In genomic region chr18:22933958-22934423, GRCh38 we compare ENCODE assay signal across 8 cellular contexts. TPM values are rescaled to one million over a fixed set of nuclear protein-coding genes. Genes with fewer than 3 reads are reported as not detected.
A peak's percentile ranks its signal among the peaks of the same experiment; 100 is the strongest.
DNase-seq lines count a peak whose midpoint lies in the region; ATAC-seq and TF ChIP-seq lines count a peak whose summit lies in the region.

No MANE protein-coding gene starts in this region.

- H3K27me3 ChIP-seq in left lung (no peaks in the 10 kb centered on the region), upper lobe of left lung (no peaks in the 10 kb centered on the region)

- TF ChIP-seq CTCF in left lung (IDR thresholded peaks at IDR 0.05) = no peak
- TF ChIP-seq CTCF in upper lobe of left lung (IDR thresholded peaks at IDR 0.05) = no peak
- TF ChIP-seq CTCF in GM13977 (IDR thresholded peaks at IDR 0.05; ENCODE audit: extremely low read depth, insufficient read depth, missing control alignments) = no peak

- in situ Hi-C loops in GM13977 (cut with MboI; ENCODE audit: low pct_unique_long_range_greater_than_20kb, low sequenced_read_pairs, unreplicated experiment) = no loop called here

- peak overlapping the region; percentile 95 for H3K4me3 Mint-ChIP-seq in activated naive CD4-positive, alpha-beta T cell treated with anti-CD3 and anti-CD28 coated beads, Interleukin-2, amount 50 U/mL, for 24 hours
- H3K4me3 Mint-ChIP-seq in activated T-helper 2 cell treated with anti-CD3 and anti-CD28 coated beads, Interferon-gamma antibody, Interleukin-2, Interleukin-4, amounts not matched to agents 10 μg/mL and 5 μg/mL and 100 μg/mL, durations not matched to agents 14 hours and 24 hours and 36 hours (ENCODE audit: low read depth) = peak overlapping the region; percentile 97

- peak overlapping the region; percentile 95 for H3K27ac Mint-ChIP-seq in activated naive CD4-positive, alpha-beta T cell treated with anti-CD3 and anti-CD28 coated beads, Interleukin-2, amount 50 U/mL, for 24 hours
- peak overlapping the region; percentile 93 for H3K27ac Mint-ChIP-seq in activated T-helper 2 cell treated with anti-CD3 and anti-CD28 coated beads, Interferon-gamma antibody, Interleukin-2, Interleukin-4, amounts not matched to agents 10 μg/mL and 5 μg/mL and 100 μg/mL, durations not matched to agents 14 hours and 24 hours and 36 hours

- WGBS in upper lobe of left lung, 2 donors = 11 to 16% methylated on average over 17 of the region's 17 CpGs

- no peak for DNase-seq in activated naive CD4-positive, alpha-beta T cell (lab: John Stamatoyannopoulos, UW)
- DNase-seq in activated T-helper 2 cell treated with anti-CD3 and anti-CD28 coated beads, Interferon-gamma antibody, Interleukin-2, Interleukin-4, amounts not matched to agents 10 μg/mL and 5 μg/mL and 100 μg/mL, durations not matched to agents 14 hours and 24 hours and 36 hours (ENCODE audit: low spot score) = no peak
- DNase-seq in left lung (no peak), upper lobe of left lung (no peak), GM13977 (ENCODE audit: low spot score) (no peak)

- H3K36me3 ChIP-seq in left lung (peaks cover 0 to 20% of the 10 kb centered on the region in 2 donors), upper lobe of left lung (peaks cover 0 to 20% (median 7%) of the 10 kb centered on the region in 4 donors)

- ATAC-seq in HG03342 (IDR thresholded peaks at IDR 0.05; ENCODE audit: unreplicated experiment) (peak; percentile 13), left lung (no peak), upper lobe of left lung (ENCODE audit: low FRiP score in 2 of 2) (peak in 1 of 2 donors; percentile 28), HG03442 (IDR thresholded peaks at IDR 0.05; ENCODE audit: unreplicated experiment) (no peak)

- H3K4me1 Mint-ChIP-seq in activated naive CD4-positive, alpha-beta T cell treated with anti-CD3 and anti-CD28 coated beads, Interleukin-2, amount 50 U/mL, for 24 hours = peaks cover 11% of the 10 kb centered on the region
- peaks cover 40% of the 10 kb centered on the region for H3K4me1 Mint-ChIP-seq in activated T-helper 2 cell treated with anti-CD3 and anti-CD28 coated beads, Interferon-gamma antibody, Interleukin-2, Interleukin-4, amounts not matched to agents 10 μg/mL and 5 μg/mL and 100 μg/mL, durations not matched to agents 14 hours and 24 hours and 36 hours (ENCODE audit: low read depth)

- intact Hi-C loops in activated T-helper 2 cell treated with anti-CD3 and anti-CD28 coated beads, Interferon-gamma antibody, Interleukin-2, Interleukin-4, amounts not matched to agents 10 μg/mL and 5 μg/mL and 100 μg/mL, durations not matched to agents 14 hours and 24 hours and 36 hours (cut with micrococcal nuclease) = loop anchor here (1.0 to 10.0 kb wide), 7 partner anchors 137 to 652 kb away; partner anchors contain the start of genes CABLES1, NPC1, RIOK3 and RMC1
- intact Hi-C loops in left lung (cut with DNase I) = no loop called here

- no peaks in the 10 kb centered on the region for H3K27me3 Mint-ChIP-seq in activated naive CD4-positive, alpha-beta T cell treated with anti-CD3 and anti-CD28 coated beads, Interleukin-2, amount 50 U/mL, for 24 hours
- no peaks in the 10 kb centered on the region for H3K27me3 Mint-ChIP-seq in activated T-helper 2 cell treated with anti-CD3 and anti-CD28 coated beads, Interferon-gamma antibody, Interleukin-2, Interleukin-4, amounts not matched to agents 10 μg/mL and 5 μg/mL and 100 μg/mL, durations not matched to agents 14 hours and 24 hours and 36 hours (ENCODE audit: low read depth)

- TF ChIP-seq EP300 in upper lobe of left lung (IDR thresholded peaks at IDR 0.05) = no peak

- TF ChIP-seq POLR2A in upper lobe of left lung (IDR thresholded peaks at IDR 0.05) = no peak

- no peaks in the 10 kb centered on the region for H3K9me3 Mint-ChIP-seq in activated naive CD4-positive, alpha-beta T cell treated with anti-CD3 and anti-CD28 coated beads, Interleukin-2, amount 50 U/mL, for 24 hours
- H3K9me3 Mint-ChIP-seq in activated T-helper 2 cell treated with anti-CD3 and anti-CD28 coated beads, Interferon-gamma antibody, Interleukin-2, Interleukin-4, amounts not matched to agents 10 μg/mL and 5 μg/mL and 100 μg/mL, durations not matched to agents 14 hours and 24 hours and 36 hours = no peaks in the 10 kb centered on the region

- H3K4me3 ChIP-seq in left lung (peak overlapping the region; percentile 82 to 96), upper lobe of left lung (peak overlapping the region; percentile 65 to 86 (median 74))

- H3K36me3 Mint-ChIP-seq in activated naive CD4-positive, alpha-beta T cell treated with anti-CD3 and anti-CD28 coated beads, Interleukin-2, amount 50 U/mL, for 24 hours = no peaks in the 10 kb centered on the region
- peaks cover 41% of the 10 kb centered on the region for H3K36me3 Mint-ChIP-seq in activated T-helper 2 cell treated with anti-CD3 and anti-CD28 coated beads, Interferon-gamma antibody, Interleukin-2, Interleukin-4, amounts not matched to agents 10 μg/mL and 5 μg/mL and 100 μg/mL, durations not matched to agents 14 hours and 24 hours and 36 hours (ENCODE audit: low read depth)

- H3K4me1 ChIP-seq in left lung = peaks cover 0 to 20% of the 10 kb centered on the region in 2 donors
- peaks cover 7 to 14% (median 12%) of the 10 kb centered on the region in 4 donors for H3K4me1 ChIP-seq in upper lobe of left lung

- H3K9me3 ChIP-seq in left lung (no peaks in the 10 kb centered on the region), upper lobe of left lung (no peaks in the 10 kb centered on the region)

- H3K27ac ChIP-seq in left lung (peak overlapping the region; percentile 96), upper lobe of left lung (peak overlapping the region; percentile 91 to 99 (median 97))

RNA-seq across cellular contexts. Expression of gene RBBP8, which starts 0.9 kb away (rescaled TPM):
- total RNA-seq in activated T-helper 2 cell treated with anti-CD3 and anti-CD28 coated beads, Interferon-gamma antibody, Interleukin-2, Interleukin-4, amounts not matched to agents 10 μg/mL and 5 μg/mL and 100 μg/mL, durations not matched to agents 14 hours and 24 hours and 36 hours = 92.8 and 94.5 TPM in 2 replicates
- total RNA-seq in left lung (10 to 100 TPM; 47.6 to 47.7 TPM), upper lobe of left lung (10 to 100 TPM; 10.9 to 78.2 (median 30.3) TPM)
